ENCODE assay signal across 21 cellular contexts in genomic region chr7:136942396-136942795, GRCh38.
"Had no signal": no experiment of that assay in that cellular context is flagged by ENCODE, and none has a peak within 500 bp of the region (broad histone marks: within the 10 kb centered on the region; RNA-seq: fewer than 3 reads in every experiment).

No MANE protein-coding gene starts in this region.

- H3K27ac ChIP-seq: breast epithelium, Peyer's patch, VCaP had no signal

- H3K27ac Mint-ChIP-seq: activated CD4-positive, alpha-beta T cell treated with anti-CD3 and anti-CD28 coated beads for 36 hours; activated CD8-positive, alpha-beta T cell treated with anti-CD3 and anti-CD28 coated beads, Interleukin-2, amount 10 ng/mL, durations not matched to agents 7 days and 5 days; activated naive CD8-positive, alpha-beta T cell treated with anti-CD3 and anti-CD28 coated beads, Interleukin-2, amount 10 ng/mL, durations not matched to agents 7 days and 5 days had no signal

- H3K36me3 Mint-ChIP-seq: activated naive CD8-positive, alpha-beta T cell treated with anti-CD3 and anti-CD28 coated beads, Interleukin-2, amount 10 ng/mL, durations not matched to agents 7 days and 5 days had no signal

- H3K9me3 Mint-ChIP-seq: activated naive CD8-positive, alpha-beta T cell treated with anti-CD3 and anti-CD28 coated beads, Interleukin-2, amount 10 ng/mL, durations not matched to agents 7 days and 5 days had no signal

- ATAC-seq: activated CD4-positive, alpha-beta T cell treated with anti-CD3 and anti-CD28 coated beads for 36 hours; activated CD8-positive, alpha-beta T cell treated with anti-CD3 and anti-CD28 coated beads, Interleukin-2, amount 10 ng/mL, durations not matched to agents 7 days and 5 days had no signal

- H3K4me1 ChIP-seq: breast epithelium, Peyer's patch had no signal

- H3K9me3 ChIP-seq: breast epithelium had no signal

- H3K27me3 ChIP-seq: breast epithelium, Peyer's patch had no signal

- H3K4me3 ChIP-seq: breast epithelium, Peyer's patch had no signal

- H3K4me1 Mint-ChIP-seq: activated CD4-positive, alpha-beta T cell treated with anti-CD3 and anti-CD28 coated beads for 36 hours; activated naive CD8-positive, alpha-beta T cell treated with anti-CD3 and anti-CD28 coated beads, Interleukin-2, amount 10 ng/mL, durations not matched to agents 7 days and 5 days had no signal

- H3K27me3 Mint-ChIP-seq: activated CD4-positive, alpha-beta T cell treated with anti-CD3 and anti-CD28 coated beads for 36 hours; activated naive CD8-positive, alpha-beta T cell treated with anti-CD3 and anti-CD28 coated beads, Interleukin-2, amount 10 ng/mL, durations not matched to agents 7 days and 5 days had no signal

- H3K4me3 Mint-ChIP-seq: activated CD4-positive, alpha-beta T cell treated with anti-CD3 and anti-CD28 coated beads for 36 hours; activated CD8-positive, alpha-beta T cell treated with anti-CD3 and anti-CD28 coated beads, Interleukin-2, amount 10 ng/mL, durations not matched to agents 7 days and 5 days; activated naive CD8-positive, alpha-beta T cell treated with anti-CD3 and anti-CD28 coated beads, Interleukin-2, amount 10 ng/mL, durations not matched to agents 7 days and 5 days had no signal

- DNase-seq: activated CD4-positive, alpha-beta T cell treated with anti-CD3 and anti-CD28 coated beads for 36 hours; activated CD4-positive, alpha-beta T cell treated with anti-CD3 and anti-CD28 coated beads, Interleukin-2, amount 50 U/mL, for 1 hour; activated CD8-positive, alpha-beta memory T cell treated with anti-CD3 and anti-CD28 coated beads, Interleukin-2, amount 50 U/mL, for 48 hours; activated CD8-positive, alpha-beta T cell treated with anti-CD3 and anti-CD28 coated beads, Interleukin-2, amount 10 ng/mL, durations not matched to agents 7 days and 5 days; activated naive CD4-positive, alpha-beta T cell treated with anti-CD3 and anti-CD28 coated beads, Interleukin-2, amount 50 U/mL, for 16 hours; activated naive CD8-positive, alpha-beta T cell treated with anti-CD3 and anti-CD28 coated beads, Interleukin-2, amount 10 ng/mL, durations not matched to agents 7 days and 5 days; activated T-cell treated with anti-CD3 and anti-CD28 coated beads, Interleukin-2, amount 50 U/mL, for 1 hour; aorta; Kasumi-1; KBM-7; NCI-H1048; NCI-H146; NCI-H187 treated with DMSO at 0.1 percent for 48 hours; NCI-H2081 treated with DMSO at 0.1 percent for 48 hours; NCI-H446; NCI-H524; Peyer's patch; SIG-M5; T-helper 1 cell had no signal

- H3K36me3 ChIP-seq: breast epithelium, Peyer's patch had no signal
